In the genomic region with DNA sequence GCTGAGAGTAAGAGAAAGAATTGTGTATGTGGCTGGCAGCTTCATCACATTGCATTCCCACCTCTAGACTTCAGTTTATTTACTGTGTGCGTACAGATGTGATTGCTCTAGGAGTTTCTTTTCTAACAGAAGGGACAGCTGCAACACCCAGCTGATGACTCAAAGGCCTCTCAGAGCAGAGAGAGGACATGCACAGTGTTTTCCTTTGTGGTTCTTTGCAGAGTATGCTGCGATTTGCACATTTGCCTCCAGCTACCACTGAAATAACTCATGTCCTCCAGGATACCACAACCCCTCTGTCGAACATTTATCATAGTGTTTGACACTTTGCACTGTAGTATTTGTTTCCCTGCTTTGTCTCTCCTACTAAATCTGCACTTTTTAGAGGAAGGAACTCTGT, we compare ENCODE assay signal across 12 cellular contexts.
DNase-seq lines count a peak whose midpoint lies in the region; ATAC-seq and TF ChIP-seq lines count a peak whose summit lies in the region.
"Had no signal": no experiment of that assay in that cellular context is flagged by ENCODE, and none has a peak within 500 bp of the region (broad histone marks: within the 10 kb centered on the region; RNA-seq: fewer than 3 reads in every experiment).

No MANE protein-coding gene starts in this region.

- no peak overlapping the region for H3K4ac ChIP-seq in trophoblast cell (ENCODE audit: low read depth, low read length)

- no peaks in the 10 kb centered on the region for H3K9me3 ChIP-seq in trophoblast cell (ENCODE audit: insufficient read depth, low read depth, low read length)
- H3K9me3 ChIP-seq: left lung, pancreas, suprapubic skin had no signal

- no peak overlapping the region for H4K91ac ChIP-seq in trophoblast cell (ENCODE audit: low read depth, low read length)

- H2AFZ ChIP-seq in trophoblast cell (ENCODE audit: insufficient read depth, low read length, poor library complexity), result no peak overlapping the region

- intact Hi-C loops in left colon (cut with DNase I, micrococcal nuclease), result no loop called here

- H3K4me2 ChIP-seq in trophoblast cell (ENCODE audit: low read length), result no peak overlapping the region

- no peak overlapping the region for H3K23ac ChIP-seq in trophoblast cell (ENCODE audit: low read length)

- no peak overlapping the region for H2AK5ac ChIP-seq in trophoblast cell (ENCODE audit: low read length)

- no peak overlapping the region for H3K4me3 ChIP-seq in trophoblast cell (ENCODE audit: low read depth, low read length)
- H3K4me3 ChIP-seq: left lung, pancreas, suprapubic skin had no signal

- no CpG with 5 or more reads among the region's 3 CpGs for WGBS in trophoblast cell (ENCODE audit: extremely low coverage, insufficient coverage, insufficient read length)

- no peak overlapping the region for H3K18ac ChIP-seq in trophoblast cell (ENCODE audit: low read length)

- no peak overlapping the region for H3K14ac ChIP-seq in trophoblast cell (ENCODE audit: low read length)

- H3K27ac ChIP-seq in VCaP, result peak overlapping the region; percentile 15; the same call in 1 of the 2 replicates
- no peak overlapping the region for H3K27ac ChIP-seq in trophoblast cell (ENCODE audit: low read depth, low read length)
- H3K27ac ChIP-seq: left lung, pancreas, suprapubic skin had no signal

- H2BK5ac ChIP-seq in trophoblast cell (ENCODE audit: low read depth, low read length, poor library complexity), result no peak overlapping the region

- H3K79me1 ChIP-seq in trophoblast cell (ENCODE audit: low read length), result peaks cover 3% of the 10 kb centered on the region

- no peaks in the 10 kb centered on the region for H3K79me2 ChIP-seq in trophoblast cell (ENCODE audit: control insufficient read depth, insufficient read depth, low read length, poor library complexity)

- H2BK120ac ChIP-seq in trophoblast cell (ENCODE audit: insufficient read depth, low read length, poor library complexity), result no peak overlapping the region

- no peaks in the 10 kb centered on the region for H3K27me3 ChIP-seq in trophoblast cell (ENCODE audit: insufficient read depth, low read length)
- H3K27me3 ChIP-seq: left lung, pancreas, suprapubic skin had no signal

- no peak overlapping the region for H2BK12ac ChIP-seq in trophoblast cell (ENCODE audit: low read length)

- peaks cover 0 to 1% of the 10 kb centered on the region in 2 experiments for H3K4me1 ChIP-seq in trophoblast cell (ENCODE audit: control insufficient read depth in 1 of 2, insufficient read depth in 2 of 2, low read length in 2 of 2)
- H3K4me1 ChIP-seq: left lung, pancreas, suprapubic skin had no signal

- ATAC-seq in left colon (peak; percentile 63), GM19452 (IDR thresholded peaks at IDR 0.05; ENCODE audit: unreplicated experiment) (no peak), GM18511 (IDR thresholded peaks at IDR 0.05; ENCODE audit: unreplicated experiment) (no peak)
- ATAC-seq: left lung had no signal

- DNase-seq in AG08395 (ENCODE audit: low spot score) (peak; percentile 16), HT1080 (ENCODE audit: low read depth) (peak; percentile 89), left colon (no peak), trophoblast cell (no peak), D341Med (ENCODE audit: low spot score) (no peak)
- DNase-seq: left lung, NCI-H2029, pancreas had no signal

- no peak overlapping the region for H4K8ac ChIP-seq in trophoblast cell (ENCODE audit: low read depth, low read length)

- TF ChIP-seq CTCF in VCaP (conservative IDR thresholded peaks at IDR 0.05), result no peak

- no peak overlapping the region for H3K9ac ChIP-seq in trophoblast cell (ENCODE audit: low read length)

- no peak overlapping the region for H4K12ac ChIP-seq in trophoblast cell (ENCODE audit: low read depth, low read length)

- no peaks in the 10 kb centered on the region for H3K36me3 ChIP-seq in trophoblast cell (ENCODE audit: control insufficient read depth in 1 of 2, insufficient read depth in 2 of 2, low read length in 2 of 2)
- H3K36me3 ChIP-seq: left lung, pancreas, suprapubic skin had no signal

Comparison
In these comparisons a context has a peak if more than half of its experiments do, and no peak if none do; other contexts are left out.
1. DNase-seq: peak in AG08395 (single experiment) and HT1080 (single experiment); none in left colon (0 of 2), trophoblast cell (0 of 2) and D341Med (single experiment).